ENCODE assay signal across 13 cellular contexts in genomic region chr2:64263315-64263714, GRCh38.
A peak's percentile ranks its signal among the peaks of the same experiment; 100 is the strongest.
DNase-seq lines count a peak whose midpoint lies in the region; ATAC-seq and TF ChIP-seq lines count a peak whose summit lies in the region.
"Had no signal": no experiment of that assay in that cellular context is flagged by ENCODE, and none has a peak within 500 bp of the region (broad histone marks: within the 10 kb centered on the region; RNA-seq: fewer than 3 reads in every experiment).

No MANE protein-coding gene starts in this region.

- H3K36me3 Mint-ChIP-seq in activated CD4-positive, alpha-beta memory T cell treated with anti-CD3 and anti-CD28 coated beads, Interleukin-2, amount 10 ng/mL, durations not matched to agents 7 days and 5 days (ENCODE audit: low read depth) = no peaks in the 10 kb centered on the region
- H3K36me3 Mint-ChIP-seq: natural killer cell treated with Interleukin-12 subunit alpha and Interleukin-12 subunit beta and Interleukin-15 and Interleukin-18, amount 100 ng/mL, for 72 hours had no signal

- no peaks in the 10 kb centered on the region for H3K36me3 ChIP-seq in mesodermal cell (ENCODE audit: control insufficient read depth, insufficient read depth, low read length)
- H3K36me3 ChIP-seq: BE2C, gastroesophageal sphincter had no signal

- POLR2A ChIA-PET in activated CD4-positive, alpha-beta memory T cell treated with anti-CD3 and anti-CD28 coated beads, Interleukin-2, amount 10 ng/mL, durations not matched to agents 7 days and 5 days (lab: Charles Lee) = no interaction called here

- CTCF ChIA-PET in activated CD4-positive, alpha-beta memory T cell treated with anti-CD3 and anti-CD28 coated beads, Interleukin-2, amount 10 ng/mL, durations not matched to agents 7 days and 5 days (lab: Charles Lee) = interaction anchor here (1.6 kb wide), 1 partner anchor 9 kb away, joined by 4 read pairs; no protein-coding TSS in a partner anchor

- H3K9me3 ChIP-seq in mesodermal cell (ENCODE audit: control insufficient read depth, low read length) = peaks cover 8% of the 10 kb centered on the region
- H3K9me3 ChIP-seq: BE2C, gastroesophageal sphincter had no signal

- no peak overlapping the region for H3K4me3 ChIP-seq in choroid plexus epithelial cell (ENCODE audit: low read depth, low read length)
- no peak overlapping the region for H3K4me3 ChIP-seq in mesodermal cell (ENCODE audit: extremely low read depth, insufficient read depth, low read length, poor library complexity, severe bottlenecking)
- H3K4me3 ChIP-seq: gastroesophageal sphincter had no signal

- no peak overlapping the region for H3K4me3 Mint-ChIP-seq in activated CD4-positive, alpha-beta memory T cell treated with anti-CD3 and anti-CD28 coated beads, Interleukin-2, amount 10 ng/mL, durations not matched to agents 7 days and 5 days
- H3K4me3 Mint-ChIP-seq: natural killer cell treated with Interleukin-12 subunit alpha and Interleukin-12 subunit beta and Interleukin-15 and Interleukin-18, amount 100 ng/mL, for 72 hours had no signal

- DNase-seq in AG20443 (ENCODE audit: low spot score) = peak; percentile 58
- peak; percentile 65 for DNase-seq in NCI-H1048 (lab: John Stamatoyannopoulos, UW)
- DNase-seq in choroid plexus epithelial cell (ENCODE audit: low read depth) = peak; percentile 95
- DNase-seq in UCSD-AML1 (lab: John Stamatoyannopoulos, UW; ENCODE audit: unreplicated experiment) = no peak
- DNase-seq in DMS153 treated with DMSO at 0.1 percent for 48 hours (lab: John Stamatoyannopoulos, UW; ENCODE audit: unreplicated experiment) = no peak
- no peak for DNase-seq in activated CD4-positive, alpha-beta memory T cell treated with anti-CD3 and anti-CD28 coated beads, Interleukin-2, amount 10 ng/mL, durations not matched to agents 7 days and 5 days
- DNase-seq: activated CD4-positive, alpha-beta T cell treated with anti-CD3 and anti-CD28 coated beads for 48 hours; BE2C; SIG-M5 had no signal

- no peaks in the 10 kb centered on the region for H3K9me3 Mint-ChIP-seq in activated CD4-positive, alpha-beta memory T cell treated with anti-CD3 and anti-CD28 coated beads, Interleukin-2, amount 10 ng/mL, durations not matched to agents 7 days and 5 days
- H3K9me3 Mint-ChIP-seq: natural killer cell treated with Interleukin-12 subunit alpha and Interleukin-12 subunit beta and Interleukin-15 and Interleukin-18, amount 100 ng/mL, for 72 hours had no signal

- H3K27me3 Mint-ChIP-seq in activated CD4-positive, alpha-beta memory T cell treated with anti-CD3 and anti-CD28 coated beads, Interleukin-2, amount 10 ng/mL, durations not matched to agents 7 days and 5 days = peaks cover 2% of the 10 kb centered on the region

- H3K4me1 Mint-ChIP-seq in activated CD4-positive, alpha-beta memory T cell treated with anti-CD3 and anti-CD28 coated beads, Interleukin-2, amount 10 ng/mL, durations not matched to agents 7 days and 5 days = peaks cover 13% of the 10 kb centered on the region

- ATAC-seq in GM18870 (IDR thresholded peaks at IDR 0.05; ENCODE audit: unreplicated experiment) = no peak
- ATAC-seq: gastroesophageal sphincter; natural killer cell treated with Interleukin-12 subunit alpha and Interleukin-12 subunit beta and Interleukin-15 and Interleukin-18, amount 100 ng/mL, for 72 hours had no signal

- no peak for TF ChIP-seq CTCF in choroid plexus epithelial cell (conservative IDR thresholded peaks at IDR 0.05; ENCODE audit: low read depth, low read length)

- H3K4me1 ChIP-seq in mesodermal cell (ENCODE audit: control insufficient read depth, insufficient read depth, low read length, poor library complexity, severe bottlenecking) = peaks cover 56% of the 10 kb centered on the region
- H3K4me1 ChIP-seq: BE2C had no signal

- H3K27ac Mint-ChIP-seq in activated CD4-positive, alpha-beta memory T cell treated with anti-CD3 and anti-CD28 coated beads, Interleukin-2, amount 10 ng/mL, durations not matched to agents 7 days and 5 days = no peak overlapping the region
- H3K27ac Mint-ChIP-seq: natural killer cell treated with Interleukin-12 subunit alpha and Interleukin-12 subunit beta and Interleukin-15 and Interleukin-18, amount 100 ng/mL, for 72 hours had no signal

- peak overlapping the region; percentile 42 for H3K27ac ChIP-seq in mesodermal cell (ENCODE audit: low read depth, low read length, severe bottlenecking)

- WGBS in mesodermal cell (ENCODE audit: insufficient coverage in 2 of 2), 2 experiments = 90 to 94% methylated on average over 4 to 5 of the region's 6 CpGs

Comparison
In these comparisons a context has a peak if more than half of its experiments do, and no peak if none do; other contexts are left out.
1. DNase-seq: peak in AG20443 (single experiment), NCI-H1048 (single experiment) and choroid plexus epithelial cell (single experiment); none in UCSD-AML1 (single experiment), DMS153 treated with DMSO at 0.1 percent for 48 hours (single experiment) and activated CD4-positive, alpha-beta memory T cell treated with anti-CD3 and anti-CD28 coated beads, Interleukin-2, amount 10 ng/mL, durations not matched to agents 7 days and 5 days (single experiment).